ENCODE assay signal across 8 cellular contexts in genomic region chr19:10655457-10656312, GRCh38. TPM values are rescaled to one million over a fixed set of nuclear protein-coding genes. Genes with fewer than 3 reads are reported as not detected.
DNase-seq lines count a peak whose midpoint lies in the region; ATAC-seq, FAIRE-seq and TF ChIP-seq lines count a peak whose summit lies in the region.

No MANE protein-coding gene starts in this region.

- peaks cover 77% of the 10 kb centered on the region for H3K79me2 ChIP-seq in astrocyte (ENCODE audit: insufficient read depth, low read length)

- peak overlapping the region; percentile 89 for H3K4me2 ChIP-seq in astrocyte (ENCODE audit: low read length)

- peaks cover 60% of the 10 kb centered on the region for H4K20me1 ChIP-seq in astrocyte (ENCODE audit: insufficient read depth, low read length)

- no peaks in the 10 kb centered on the region for H3K27me3 ChIP-seq in astrocyte (ENCODE audit: insufficient read depth, low read length)
- no peaks in the 10 kb centered on the region for H3K27me3 ChIP-seq in subcutaneous abdominal adipose tissue (ENCODE audit: control insufficient read depth in 5 of 5, insufficient read depth in 4 of 5, low read length in 5 of 5)

- H3K27me3 Mint-ChIP-seq in T-helper 1 cell treated with Interleukin-12 subunit alpha and Interleukin-12 subunit beta and Interleukin-4 antibody, amounts not matched to agents 30 μg/mL and 1 μg/mL, for 36 hours (ENCODE audit: low read depth) = peaks cover 3% of the 10 kb centered on the region
- H3K27me3 Mint-ChIP-seq in astrocyte (ENCODE audit: low read depth, unreplicated experiment) = no peaks in the 10 kb centered on the region

- H3K9ac ChIP-seq in astrocyte (ENCODE audit: low read length) (peak overlapping the region; percentile 99), subcutaneous abdominal adipose tissue (ENCODE audit: low read length in 5 of 5) (peak overlapping the region; percentile 82 to 94 (median 84))

- H3K4me3 ChIP-seq in astrocyte (ENCODE audit: insufficient read depth, low read depth, low read length) (peak overlapping the region; percentile 96), subcutaneous abdominal adipose tissue (ENCODE audit: low read depth in 1 of 5, low read length in 5 of 5) (peak overlapping the region; percentile 73 to 97 (median 78))

- peak overlapping the region; percentile 91 for H3K4me3 Mint-ChIP-seq in T-helper 1 cell treated with Interleukin-12 subunit alpha and Interleukin-12 subunit beta and Interleukin-4 antibody, amounts not matched to agents 30 μg/mL and 1 μg/mL, for 36 hours
- peak overlapping the region; percentile 89 for H3K4me3 Mint-ChIP-seq in astrocyte (ENCODE audit: unreplicated experiment)

- H3K27ac Mint-ChIP-seq in T-helper 1 cell treated with Interleukin-12 subunit alpha and Interleukin-12 subunit beta and Interleukin-4 antibody, amounts not matched to agents 30 μg/mL and 1 μg/mL, for 36 hours = peak overlapping the region; percentile 84
- peak overlapping the region; percentile 93 for H3K27ac Mint-ChIP-seq in astrocyte (ENCODE audit: unreplicated experiment)

- H3K27ac ChIP-seq in astrocyte (ENCODE audit: low read depth, low read length) = peak overlapping the region; percentile 99
- peak overlapping the region; percentile 89 for H3K27ac ChIP-seq in subcutaneous abdominal adipose tissue (ENCODE audit: low read depth, low read length)

- peaks cover 45% of the 10 kb centered on the region for H3K4me1 Mint-ChIP-seq in T-helper 1 cell treated with Interleukin-12 subunit alpha and Interleukin-12 subunit beta and Interleukin-4 antibody, amounts not matched to agents 30 μg/mL and 1 μg/mL, for 36 hours (ENCODE audit: low read depth)
- peaks cover 18% of the 10 kb centered on the region for H3K4me1 Mint-ChIP-seq in astrocyte (ENCODE audit: low read depth, unreplicated experiment)

- H3K36me3 ChIP-seq in astrocyte (ENCODE audit: insufficient read depth, low read length) (peaks cover 17% of the 10 kb centered on the region), subcutaneous abdominal adipose tissue (ENCODE audit: control insufficient read depth in 5 of 5, insufficient read depth in 5 of 5, low read length in 5 of 5) (peaks cover 0 to 2% (median 0%) of the 10 kb centered on the region in 5 donors)

- H3K9me3 Mint-ChIP-seq in T-helper 1 cell treated with Interleukin-12 subunit alpha and Interleukin-12 subunit beta and Interleukin-4 antibody, amounts not matched to agents 30 μg/mL and 1 μg/mL, for 36 hours = no peaks in the 10 kb centered on the region
- H3K9me3 Mint-ChIP-seq in astrocyte (ENCODE audit: unreplicated experiment) = no peaks in the 10 kb centered on the region

- no peak for DNase-seq in T-helper 1 cell
- DNase-seq in NCI-H146 (lab: John Stamatoyannopoulos, UW) = peak; percentile 63
- peak; percentile 27 for DNase-seq in astrocyte (ENCODE audit: low read depth)
- peak; percentile 61 for DNase-seq in kidney glomerular epithelial cell (lab: John Stamatoyannopoulos, UW)
- no peak for DNase-seq in HPDE6-E6E7 (ENCODE audit: extremely low spot score)

- no peak for ATAC-seq in GM19395 (IDR thresholded peaks at IDR 0.05; ENCODE audit: unreplicated experiment)

- H3K4me1 ChIP-seq in astrocyte (ENCODE audit: insufficient read depth, low read length) (peaks cover 13% of the 10 kb centered on the region), subcutaneous abdominal adipose tissue (ENCODE audit: control insufficient read depth in 5 of 5, insufficient read depth in 5 of 5, low read length in 5 of 5) (peaks cover 8 to 45% (median 35%) of the 10 kb centered on the region in 5 donors)

- peaks cover 24% of the 10 kb centered on the region for H3K36me3 Mint-ChIP-seq in T-helper 1 cell treated with Interleukin-12 subunit alpha and Interleukin-12 subunit beta and Interleukin-4 antibody, amounts not matched to agents 30 μg/mL and 1 μg/mL, for 36 hours (ENCODE audit: low read depth)
- H3K36me3 Mint-ChIP-seq in astrocyte (ENCODE audit: low read depth, unreplicated experiment) = peaks cover 8% of the 10 kb centered on the region

- H3K9me3 ChIP-seq in astrocyte (ENCODE audit: insufficient read depth, low read depth, low read length) (no peaks in the 10 kb centered on the region), subcutaneous abdominal adipose tissue (ENCODE audit: control insufficient read depth in 5 of 5, low read length in 5 of 5) (no peaks in the 10 kb centered on the region)

- TF ChIP-seq CTCF in astrocyte (IDR thresholded peaks at IDR 0.05; ENCODE audit: insufficient read depth, low read depth, low read length) = no peak

- FAIRE-seq in astrocyte (lab: Jason Lieb, UNC) = no peak

- no peak overlapping the region for H2AFZ ChIP-seq in astrocyte (ENCODE audit: low read depth, low read length)

RNA-seq across cellular contexts. Expression of gene ILF3, which starts 1.5 kb away (rescaled TPM):
- total RNA-seq in astrocyte = 228 and 244 TPM in 2 replicates

RNA-seq across cellular contexts. Expression of gene SLC44A2, which starts 30.3 kb away (rescaled TPM):
- 91.6 and 94.5 TPM in 2 replicates for total RNA-seq in astrocyte

RNA-seq across cellular contexts. Expression of gene QTRT1, which starts 45.6 kb away (rescaled TPM):
- total RNA-seq in astrocyte = 27.3 and 27.5 TPM in 2 replicates

Comparison
In these comparisons a context has a peak if more than half of its experiments do, and no peak if none do; other contexts are left out.
1. DNase-seq: peak in NCI-H146 (single experiment), astrocyte (single experiment) and kidney glomerular epithelial cell (single experiment); none in T-helper 1 cell (0 of 5) and HPDE6-E6E7 (single experiment).